ENCODE assay signal across 7 cellular contexts in genomic region chr1:150507912-150508864, GRCh38. TPM values are rescaled to one million over a fixed set of nuclear protein-coding genes. Genes with fewer than 3 reads are reported as not detected.
A peak's percentile ranks its signal among the peaks of the same experiment; 100 is the strongest.
DNase-seq lines count a peak whose midpoint lies in the region; ATAC-seq and TF ChIP-seq lines count a peak whose summit lies in the region.

ECM1 (plus strand) TSS chr1:150508109; CDS start chr1:150508210, 101 bp downstream.

- H3K27ac ChIP-seq in effector memory CD4-positive, alpha-beta T cell (ENCODE audit: insufficient read depth, low read length, poor library complexity, severe bottlenecking), result no peak within 1 kb of the TSS

- H3K4me3 Mint-ChIP-seq in HFFc6 (peak within 1 kb of the TSS; percentile 77), T-helper 17 cell (no peak within 1 kb of the TSS), immature natural killer cell (no peak within 1 kb of the TSS)

- peak within 1 kb of the TSS; percentile 44 to 65 for H3K4me3 ChIP-seq in foreskin fibroblast (ENCODE audit: low read depth in 1 of 2, low read length in 2 of 2)
- no peak within 1 kb of the TSS for H3K4me3 ChIP-seq in effector memory CD4-positive, alpha-beta T cell (ENCODE audit: insufficient read depth, low read depth, low read length, poor library complexity, severe bottlenecking)

- H3K27ac Mint-ChIP-seq in HFFc6 (peak within 1 kb of the TSS; percentile 83), T-helper 17 cell (peak within 1 kb of the TSS; percentile 67), immature natural killer cell (peak within 1 kb of the TSS in 2 of 6 donors; percentile 12 to 31)

- H3K4me1 Mint-ChIP-seq in HFFc6 (ENCODE audit: low read depth) (peaks cover 31% of the 10 kb centered on the region), T-helper 17 cell (peaks cover 4% of the 10 kb centered on the region), immature natural killer cell (no peaks in the 10 kb centered on the region)

- H3K9me3 ChIP-seq in T-helper 17 cell (ENCODE audit: control insufficient read depth, low read length, poor library complexity, severe bottlenecking), result no peaks in the 10 kb centered on the region
- no peaks in the 10 kb centered on the region for H3K9me3 ChIP-seq in effector memory CD4-positive, alpha-beta T cell (ENCODE audit: control insufficient read depth, low read length)

- DNase-seq in HFFc6 (peak; percentile 68), T-helper 17 cell (no peak), foreskin fibroblast (peak; percentile 82 to 93), putamen (ENCODE audit: low spot score) (peak; percentile 39), NCI-H2081 treated with DMSO at 0.1 percent for 48 hours (lab: John Stamatoyannopoulos, UW) (no peak), immature natural killer cell (no peak)
- DNase-seq in effector memory CD4-positive, alpha-beta T cell, result no peak

- no peaks in the 10 kb centered on the region for H3K27me3 Mint-ChIP-seq in HFFc6 (ENCODE audit: insufficient read depth)
- no peaks in the 10 kb centered on the region for H3K27me3 Mint-ChIP-seq in T-helper 17 cell
- H3K27me3 Mint-ChIP-seq in immature natural killer cell (ENCODE audit: low read depth in 3 of 3), result peaks cover 0 to 2% (median 0%) of the 10 kb centered on the region in 3 donors

- H3K27me3 ChIP-seq in effector memory CD4-positive, alpha-beta T cell (replicated peaks; ENCODE audit: control insufficient read depth, insufficient read depth, low read length, poor library complexity, severe bottlenecking), result no peaks in the 10 kb centered on the region

- H3K9me3 Mint-ChIP-seq in HFFc6 (no peaks in the 10 kb centered on the region), immature natural killer cell (no peaks in the 10 kb centered on the region)

- H3K4me1 ChIP-seq in effector memory CD4-positive, alpha-beta T cell (ENCODE audit: control insufficient read depth, insufficient read depth, low read length, poor library complexity, severe bottlenecking), result no peaks in the 10 kb centered on the region

- ATAC-seq in T-helper 17 cell, result no peak

- H3K36me3 ChIP-seq in effector memory CD4-positive, alpha-beta T cell (ENCODE audit: control insufficient read depth, insufficient read depth, low read length), result peaks cover 28% of the 10 kb centered on the region

- TF ChIP-seq CTCF in HFFc6 (IDR thresholded peaks at IDR 0.05) (no peak), foreskin fibroblast (IDR thresholded peaks at IDR 0.05; ENCODE audit: low read depth, low read length) (no peak)

- H3K36me3 Mint-ChIP-seq in HFFc6 (ENCODE audit: low read depth) (peaks cover 34% of the 10 kb centered on the region), T-helper 17 cell (ENCODE audit: low read depth) (peaks cover 7% of the 10 kb centered on the region), immature natural killer cell (peaks cover 7 to 23% (median 8%) of the 10 kb centered on the region in 3 donors)

RNA-seq across cellular contexts. Expression of gene ECM1, which starts in this region (rescaled TPM):
- total RNA-seq in HFFc6 (2021; fragmentation: NEBNext Ultra II Directional; extraction: Animal tissue kit (Norgen Biotek cat#: 25700)), result 10 to 100 TPM; 30.8 to 52.0 (median 46.5) TPM
- total RNA-seq in T-helper 17 cell, result under 1 TPM; 0.25 to 0.70 TPM
- not detected for polyA plus RNA-seq in immature natural killer cell

Comparison
In these comparisons a context has a peak if more than half of its experiments do, and no peak if none do; other contexts are left out.
1. RNA of gene ECM1 (total RNA-seq): 30.8 to 52.0 TPM in HFFc6; 0.25 to 0.70 TPM in T-helper 17 cell; every median in the first group is over 10 times any median in the second.
2. DNase-seq: peak in HFFc6 (single experiment), foreskin fibroblast (2 of 2) and putamen (single experiment); none in T-helper 17 cell (0 of 3), NCI-H2081 treated with DMSO at 0.1 percent for 48 hours (single experiment), immature natural killer cell (0 of 3) and effector memory CD4-positive, alpha-beta T cell (0 of 3).